Comparison of ENCODE assay signal across 1 cellular context in the genomic region with DNA sequence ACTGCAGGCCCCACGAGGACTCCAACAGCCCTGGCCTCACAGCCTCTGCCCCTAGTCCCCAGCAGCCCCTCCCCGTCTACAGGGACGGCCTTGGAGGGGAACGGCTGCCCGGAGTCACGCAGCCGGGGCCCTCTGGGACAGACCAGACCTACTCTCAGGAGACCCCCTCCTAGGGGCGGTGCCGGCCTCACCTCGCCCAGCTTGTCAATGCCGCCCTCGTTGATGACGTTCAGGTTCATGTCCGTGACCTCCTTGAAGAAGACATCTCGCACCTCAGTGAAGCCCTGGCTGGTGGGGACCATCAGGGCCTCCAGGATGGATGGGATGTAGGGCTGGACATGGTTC.
TF ChIP-seq lines count a peak whose summit lies in the region.

No MANE protein-coding gene starts in this region.

TF ChIP-seq in H1, 55 proteins besides CTCF, POLR2A, EP300 and RAD21:
- no peak for TF ChIP-seq FOSL1 (IDR thresholded peaks at IDR 0.05; ENCODE audit: insufficient read depth, low read depth, low read length)
- TF ChIP-seq BACH1 (IDR thresholded peaks at IDR 0.05; ENCODE audit: low read length): no peak
- no peak for TF ChIP-seq SAP30 (IDR thresholded peaks at IDR 0.05; ENCODE audit: insufficient read depth, insufficient replicate concordance, low read length)
- no peak for TF ChIP-seq RFX5 (IDR thresholded peaks at IDR 0.05; ENCODE audit: borderline replicate concordance, low read depth, low read length)
- no peak for TF ChIP-seq JUN (IDR thresholded peaks at IDR 0.05; ENCODE audit: low read depth, low read length)
- TF ChIP-seq EGR1 (IDR thresholded peaks at IDR 0.05; ENCODE audit: borderline replicate concordance, low read depth, low read length): no peak
- no peak for TF ChIP-seq POLR2AphosphoS5 (IDR thresholded peaks at IDR 0.05; ENCODE audit: low read depth, low read length)
- TF ChIP-seq NRF1 (IDR thresholded peaks at IDR 0.05; ENCODE audit: low read depth, low read length): no peak
- no peak for TF ChIP-seq TAF7 (optimal IDR thresholded peaks at IDR 0.05; ENCODE audit: borderline replicate concordance, low read depth, low read length)
- TF ChIP-seq SP1 (IDR thresholded peaks at IDR 0.05; ENCODE audit: low read depth, low read length): no peak
- TF ChIP-seq SIX5 (IDR thresholded peaks at IDR 0.05; ENCODE audit: low read depth, low read length): no peak
- no peak for TF ChIP-seq ASH2L (IDR thresholded peaks at IDR 0.05; ENCODE audit: low read length)
- no peak for TF ChIP-seq ZNF274 (IDR thresholded peaks at IDR 0.05; ENCODE audit: borderline replicate concordance, extremely low read depth, low read length)
- no peak for TF ChIP-seq CREB1 (IDR thresholded peaks at IDR 0.05)
- no peak for TF ChIP-seq SUZ12 (IDR thresholded peaks at IDR 0.05; ENCODE audit: low read length)
- TF ChIP-seq GABPA (IDR thresholded peaks at IDR 0.05; ENCODE audit: borderline replicate concordance, insufficient read depth, low read length): no peak
- no peak for TF ChIP-seq TBP (IDR thresholded peaks at IDR 0.05; ENCODE audit: low read depth, low read length)
- TF ChIP-seq, protein P1, sequence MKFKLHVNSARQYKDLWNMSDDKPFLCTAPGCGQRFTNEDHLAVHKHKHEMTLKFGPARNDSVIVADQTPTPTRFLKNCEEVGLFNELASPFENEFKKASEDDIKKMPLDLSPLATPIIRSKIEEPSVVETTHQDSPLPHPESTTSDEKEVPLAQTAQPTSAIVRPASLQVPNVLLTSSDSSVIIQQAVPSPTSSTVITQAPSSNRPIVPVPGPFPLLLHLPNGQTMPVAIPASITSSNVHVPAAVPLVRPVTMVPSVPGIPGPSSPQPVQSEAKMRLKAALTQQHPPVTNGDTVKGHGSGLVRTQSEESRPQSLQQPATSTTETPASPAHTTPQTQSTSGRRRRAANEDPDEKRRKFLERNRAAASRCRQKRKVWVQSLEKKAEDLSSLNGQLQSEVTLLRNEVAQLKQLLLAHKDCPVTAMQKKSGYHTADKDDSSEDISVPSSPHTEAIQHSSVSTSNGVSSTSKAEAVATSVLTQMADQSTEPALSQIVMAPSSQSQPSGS (IDR thresholded peaks at IDR 0.05; ENCODE audit: low read length): no peak
- no peak for TF ChIP-seq RBBP5 (IDR thresholded peaks at IDR 0.05; ENCODE audit: borderline replicate concordance, low read depth, low read length)
- TF ChIP-seq, protein P2, sequence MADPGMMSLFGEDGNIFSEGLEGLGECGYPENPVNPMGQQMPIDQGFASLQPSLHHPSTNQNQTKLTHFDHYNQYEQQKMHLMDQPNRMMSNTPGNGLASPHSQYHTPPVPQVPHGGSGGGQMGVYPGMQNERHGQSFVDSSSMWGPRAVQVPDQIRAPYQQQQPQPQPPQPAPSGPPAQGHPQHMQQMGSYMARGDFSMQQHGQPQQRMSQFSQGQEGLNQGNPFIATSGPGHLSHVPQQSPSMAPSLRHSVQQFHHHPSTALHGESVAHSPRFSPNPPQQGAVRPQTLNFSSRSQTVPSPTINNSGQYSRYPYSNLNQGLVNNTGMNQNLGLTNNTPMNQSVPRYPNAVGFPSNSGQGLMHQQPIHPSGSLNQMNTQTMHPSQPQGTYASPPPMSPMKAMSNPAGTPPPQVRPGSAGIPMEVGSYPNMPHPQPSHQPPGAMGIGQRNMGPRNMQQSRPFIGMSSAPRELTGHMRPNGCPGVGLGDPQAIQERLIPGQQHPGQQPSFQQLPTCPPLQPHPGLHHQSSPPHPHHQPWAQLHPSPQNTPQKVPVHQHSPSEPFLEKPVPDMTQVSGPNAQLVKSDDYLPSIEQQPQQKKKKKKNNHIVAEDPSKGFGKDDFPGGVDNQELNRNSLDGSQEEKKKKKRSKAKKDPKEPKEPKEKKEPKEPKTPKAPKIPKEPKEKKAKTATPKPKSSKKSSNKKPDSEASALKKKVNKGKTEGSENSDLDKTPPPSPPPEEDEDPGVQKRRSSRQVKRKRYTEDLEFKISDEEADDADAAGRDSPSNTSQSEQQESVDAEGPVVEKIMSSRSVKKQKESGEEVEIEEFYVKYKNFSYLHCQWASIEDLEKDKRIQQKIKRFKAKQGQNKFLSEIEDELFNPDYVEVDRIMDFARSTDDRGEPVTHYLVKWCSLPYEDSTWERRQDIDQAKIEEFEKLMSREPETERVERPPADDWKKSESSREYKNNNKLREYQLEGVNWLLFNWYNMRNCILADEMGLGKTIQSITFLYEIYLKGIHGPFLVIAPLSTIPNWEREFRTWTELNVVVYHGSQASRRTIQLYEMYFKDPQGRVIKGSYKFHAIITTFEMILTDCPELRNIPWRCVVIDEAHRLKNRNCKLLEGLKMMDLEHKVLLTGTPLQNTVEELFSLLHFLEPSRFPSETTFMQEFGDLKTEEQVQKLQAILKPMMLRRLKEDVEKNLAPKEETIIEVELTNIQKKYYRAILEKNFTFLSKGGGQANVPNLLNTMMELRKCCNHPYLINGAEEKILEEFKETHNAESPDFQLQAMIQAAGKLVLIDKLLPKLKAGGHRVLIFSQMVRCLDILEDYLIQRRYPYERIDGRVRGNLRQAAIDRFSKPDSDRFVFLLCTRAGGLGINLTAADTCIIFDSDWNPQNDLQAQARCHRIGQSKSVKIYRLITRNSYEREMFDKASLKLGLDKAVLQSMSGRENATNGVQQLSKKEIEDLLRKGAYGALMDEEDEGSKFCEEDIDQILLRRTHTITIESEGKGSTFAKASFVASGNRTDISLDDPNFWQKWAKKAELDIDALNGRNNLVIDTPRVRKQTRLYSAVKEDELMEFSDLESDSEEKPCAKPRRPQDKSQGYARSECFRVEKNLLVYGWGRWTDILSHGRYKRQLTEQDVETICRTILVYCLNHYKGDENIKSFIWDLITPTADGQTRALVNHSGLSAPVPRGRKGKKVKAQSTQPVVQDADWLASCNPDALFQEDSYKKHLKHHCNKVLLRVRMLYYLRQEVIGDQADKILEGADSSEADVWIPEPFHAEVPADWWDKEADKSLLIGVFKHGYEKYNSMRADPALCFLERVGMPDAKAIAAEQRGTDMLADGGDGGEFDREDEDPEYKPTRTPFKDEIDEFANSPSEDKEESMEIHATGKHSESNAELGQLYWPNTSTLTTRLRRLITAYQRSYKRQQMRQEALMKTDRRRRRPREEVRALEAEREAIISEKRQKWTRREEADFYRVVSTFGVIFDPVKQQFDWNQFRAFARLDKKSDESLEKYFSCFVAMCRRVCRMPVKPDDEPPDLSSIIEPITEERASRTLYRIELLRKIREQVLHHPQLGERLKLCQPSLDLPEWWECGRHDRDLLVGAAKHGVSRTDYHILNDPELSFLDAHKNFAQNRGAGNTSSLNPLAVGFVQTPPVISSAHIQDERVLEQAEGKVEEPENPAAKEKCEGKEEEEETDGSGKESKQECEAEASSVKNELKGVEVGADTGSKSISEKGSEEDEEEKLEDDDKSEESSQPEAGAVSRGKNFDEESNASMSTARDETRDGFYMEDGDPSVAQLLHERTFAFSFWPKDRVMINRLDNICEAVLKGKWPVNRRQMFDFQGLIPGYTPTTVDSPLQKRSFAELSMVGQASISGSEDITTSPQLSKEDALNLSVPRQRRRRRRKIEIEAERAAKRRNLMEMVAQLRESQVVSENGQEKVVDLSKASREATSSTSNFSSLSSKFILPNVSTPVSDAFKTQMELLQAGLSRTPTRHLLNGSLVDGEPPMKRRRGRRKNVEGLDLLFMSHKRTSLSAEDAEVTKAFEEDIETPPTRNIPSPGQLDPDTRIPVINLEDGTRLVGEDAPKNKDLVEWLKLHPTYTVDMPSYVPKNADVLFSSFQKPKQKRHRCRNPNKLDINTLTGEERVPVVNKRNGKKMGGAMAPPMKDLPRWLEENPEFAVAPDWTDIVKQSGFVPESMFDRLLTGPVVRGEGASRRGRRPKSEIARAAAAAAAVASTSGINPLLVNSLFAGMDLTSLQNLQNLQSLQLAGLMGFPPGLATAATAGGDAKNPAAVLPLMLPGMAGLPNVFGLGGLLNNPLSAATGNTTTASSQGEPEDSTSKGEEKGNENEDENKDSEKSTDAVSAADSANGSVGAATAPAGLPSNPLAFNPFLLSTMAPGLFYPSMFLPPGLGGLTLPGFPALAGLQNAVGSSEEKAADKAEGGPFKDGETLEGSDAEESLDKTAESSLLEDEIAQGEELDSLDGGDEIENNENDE (IDR thresholded peaks at IDR 0.05; ENCODE audit: insufficient replicate concordance, low read length): no peak
